13 cellular contexts compared by ENCODE assay signal in genomic region chr14:75359098-75359497, GRCh38.
DNase-seq lines count a peak whose midpoint lies in the region; ATAC-seq and FAIRE-seq lines count a peak whose summit lies in the region.
"Had no signal": no experiment of that assay in that cellular context is flagged by ENCODE, and none has a peak within 500 bp of the region (broad histone marks: within the 10 kb centered on the region; RNA-seq: fewer than 3 reads in every experiment).

No MANE protein-coding gene starts in this region.

- DNase-seq in HTR-8/SVneo (ENCODE audit: insufficient read length, low spot score) (no peak), astrocyte of the hippocampus (ENCODE audit: low read depth, low spot score) (peak; percentile 21), left lobe of liver (ENCODE audit: low spot score) (no peak), renal cortical epithelial cell (ENCODE audit: low read depth) (peak; percentile 49), SHP77 treated with DMSO at 0.1 percent for 48 hours (lab: John Stamatoyannopoulos, UW) (no peak), kidney tubule cell (ENCODE audit: low spot score) (no peak), DMS79 (lab: John Stamatoyannopoulos, UW) (no peak)
- DNase-seq: CD8-positive, alpha-beta T cell; DND-41; EL; IMR-90 had no signal

- peak; percentile 75 for ATAC-seq in left lobe of liver
- ATAC-seq: CD8-positive, alpha-beta T cell; K562 had no signal

- peak; percentile 78 for FAIRE-seq in HTR-8/SVneo (lab: Jason Lieb, UNC)
- FAIRE-seq: GM12891, K562 had no signal

Comparison
In these comparisons a context has a peak if more than half of its experiments do, and no peak if none do; other contexts are left out.
1. DNase-seq: peak in astrocyte of the hippocampus (single experiment) and renal cortical epithelial cell (single experiment); none in HTR-8/SVneo (single experiment), left lobe of liver (single experiment), SHP77 treated with DMSO at 0.1 percent for 48 hours (single experiment), kidney tubule cell (single experiment) and DMS79 (single experiment).